8 cellular contexts compared by ENCODE assay signal in the genomic region with DNA sequence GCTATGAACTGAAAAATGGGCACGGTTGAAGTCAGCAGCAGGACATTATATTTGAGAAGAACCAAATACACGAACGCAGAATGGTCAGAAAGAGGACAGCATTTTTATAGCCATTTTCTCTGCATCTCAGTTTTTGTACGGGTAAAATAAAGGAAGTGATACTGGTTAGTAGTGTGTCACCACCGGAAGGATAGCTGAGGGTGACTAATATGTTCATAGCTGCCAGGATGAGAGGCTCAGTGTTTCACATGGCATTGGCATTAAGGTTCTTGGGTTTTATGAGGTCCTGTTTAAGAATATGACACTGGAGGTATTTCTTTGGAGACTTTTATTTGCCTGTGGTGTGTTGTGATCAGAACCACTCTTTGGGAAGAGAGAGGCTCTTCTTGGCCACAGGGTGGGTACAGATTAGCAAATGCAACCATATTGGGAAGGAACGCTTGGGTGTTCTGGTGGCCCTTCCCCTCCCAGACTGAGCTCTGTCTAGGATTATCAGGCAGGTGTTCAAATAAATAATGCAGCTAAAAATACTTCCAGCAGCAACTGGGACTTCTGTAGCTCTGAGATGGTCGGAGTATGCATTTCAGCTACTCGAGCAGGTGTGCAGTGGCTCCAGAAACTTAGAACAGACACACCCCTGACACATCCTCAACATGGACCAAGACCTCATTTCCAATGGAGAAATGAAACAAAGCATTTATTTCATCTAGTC.
A peak's percentile ranks its signal among the peaks of the same experiment; 100 is the strongest.
DNase-seq lines count a peak whose midpoint lies in the region; ATAC-seq and TF ChIP-seq lines count a peak whose summit lies in the region.

No MANE protein-coding gene starts in this region.

- no peaks in the 10 kb centered on the region for H3K9me3 ChIP-seq in CD8-positive, alpha-beta T cell (ENCODE audit: low read length)

- CTCF ChIA-PET in CD8-positive, alpha-beta T cell (lab: Charles Lee) = no interaction called here

- H3K27me3 ChIP-seq in CD8-positive, alpha-beta T cell (ENCODE audit: insufficient read depth, low read length) = no peaks in the 10 kb centered on the region

- peak; percentile 88 for ATAC-seq in GM21786 (IDR thresholded peaks at IDR 0.05; ENCODE audit: unreplicated experiment)
- no peak for ATAC-seq in CD8-positive, alpha-beta T cell

- H3K4me3 Mint-ChIP-seq in CD8-positive, alpha-beta T cell = no peak overlapping the region

- POLR2A ChIA-PET in CD8-positive, alpha-beta T cell (lab: Charles Lee) = no interaction called here

- H3K36me3 ChIP-seq in CD8-positive, alpha-beta T cell (ENCODE audit: insufficient read depth, low read length) = no peaks in the 10 kb centered on the region

- no peaks in the 10 kb centered on the region for H3K4me1 ChIP-seq in CD8-positive, alpha-beta T cell (ENCODE audit: insufficient read depth, low read length)

- no peaks in the 10 kb centered on the region for H3K4me1 Mint-ChIP-seq in CD8-positive, alpha-beta T cell (ENCODE audit: low read depth)

- no peak overlapping the region for H3K27ac Mint-ChIP-seq in CD8-positive, alpha-beta T cell

- no peak overlapping the region for H3K27ac ChIP-seq in CD8-positive, alpha-beta T cell (ENCODE audit: low read depth, low read length)

- H3K9me3 Mint-ChIP-seq in CD8-positive, alpha-beta T cell = no peaks in the 10 kb centered on the region

- DNase-seq in GM03348 (ENCODE audit: low spot score) (peak; percentile 56), MV-4-11 (lab: John Stamatoyannopoulos, UW) (peak; percentile 96), fibroblast of pulmonary artery (ENCODE audit: low read depth) (peak; percentile 45), inferior parietal cortex (ENCODE audit: extremely low spot score) (no peak), NCI-H2227 treated with DMSO at 0.1 percent for 48 hours (lab: John Stamatoyannopoulos, UW) (no peak), NCI-H82 treated with DMSO at 0.1 percent for 48 hours (lab: John Stamatoyannopoulos, UW; ENCODE audit: unreplicated experiment) (no peak)
- DNase-seq in CD8-positive, alpha-beta T cell = no peak

- peaks cover 1% of the 10 kb centered on the region for H3K27me3 Mint-ChIP-seq in CD8-positive, alpha-beta T cell (ENCODE audit: low read depth)

- TF ChIP-seq CTCF in fibroblast of pulmonary artery (IDR thresholded peaks at IDR 0.05; ENCODE audit: low read length, missing control alignments) = no peak
- TF ChIP-seq CTCF in CD8-positive, alpha-beta T cell (IDR thresholded peaks at IDR 0.05) = no peak

- no peak overlapping the region for H3K4me3 ChIP-seq in fibroblast of pulmonary artery (replicated peaks; ENCODE audit: low read depth, low read length)
- no peak overlapping the region for H3K4me3 ChIP-seq in CD8-positive, alpha-beta T cell (ENCODE audit: low read depth, low read length)

- intact Hi-C loops in CD8-positive, alpha-beta T cell (cut with DNase I, micrococcal nuclease) = no loop called here

- no peaks in the 10 kb centered on the region for H3K36me3 Mint-ChIP-seq in CD8-positive, alpha-beta T cell

Comparison
In these comparisons a context has a peak if more than half of its experiments do, and no peak if none do; other contexts are left out.
1. DNase-seq: peak in GM03348 (single experiment), MV-4-11 (single experiment) and fibroblast of pulmonary artery (single experiment); none in inferior parietal cortex (single experiment), CD8-positive, alpha-beta T cell (0 of 7), NCI-H2227 treated with DMSO at 0.1 percent for 48 hours (single experiment) and NCI-H82 treated with DMSO at 0.1 percent for 48 hours (single experiment).